In the genomic region with DNA sequence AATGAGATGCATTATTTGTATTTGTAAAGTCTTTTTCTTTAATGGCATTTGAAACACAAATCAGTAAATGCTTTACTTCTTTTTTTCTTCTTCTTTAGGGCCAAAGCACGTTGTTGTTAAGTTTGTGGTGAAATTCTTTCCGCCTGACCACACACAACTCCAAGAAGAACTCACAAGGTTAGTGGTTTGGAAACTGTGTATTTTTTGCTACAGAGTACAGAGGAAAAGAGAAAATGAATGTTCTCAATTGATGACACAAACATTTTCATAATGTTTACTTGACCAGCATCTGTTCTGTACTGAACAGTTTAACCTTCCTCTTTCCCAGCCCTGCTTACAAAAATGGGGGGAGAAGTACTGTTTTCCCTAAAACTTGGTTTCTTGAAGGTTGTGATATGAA, we compare ENCODE assay signal across 20 cellular contexts.
DNase-seq lines count a peak whose midpoint lies in the region; ATAC-seq lines count a peak whose summit lies in the region.
"Had no signal": no experiment of that assay in that cellular context is flagged by ENCODE, and none has a peak within 500 bp of the region (broad histone marks: within the 10 kb centered on the region; RNA-seq: fewer than 3 reads in every experiment).

No MANE protein-coding gene starts in this region.

- intact Hi-C loops in head of caudate nucleus (cut with DNase I): no loop called here

- H3K4me3 ChIP-seq in adipocyte (ENCODE audit: low read length): no peak overlapping the region
- H3K4me3 ChIP-seq: SJCRH30 had no signal

- no peaks in the 10 kb centered on the region for H3K36me3 ChIP-seq in adipocyte (ENCODE audit: control insufficient read depth, insufficient read depth, low read length, severe bottlenecking)
- H3K36me3 ChIP-seq: SJCRH30 had no signal

- H3K9me3 ChIP-seq in adipocyte (ENCODE audit: control insufficient read depth, low read length): no peaks in the 10 kb centered on the region
- H3K9me3 ChIP-seq: BE2C, SJCRH30 had no signal

- peaks cover 15% of the 10 kb centered on the region for H3K4me1 ChIP-seq in adipocyte (ENCODE audit: control insufficient read depth, insufficient read depth, low read length)
- H3K4me1 ChIP-seq: BE2C had no signal

- DNase-seq in EH (ENCODE audit: low read depth): peak; percentile 59
- DNase-seq in adipocyte (ENCODE audit: low read depth): peak; percentile 39
- peak; percentile 51 for DNase-seq in glomerular visceral epithelial cell (ENCODE audit: extremely low spot score)
- peak; percentile 96 for DNase-seq in renal cortical epithelial cell (ENCODE audit: low read depth)
- no peak for DNase-seq in head of caudate nucleus
- DNase-seq in hypothalamus (lab: John Stamatoyannopoulos, UW): no peak
- no peak for DNase-seq in cerebellar nuclear complex (lab: John Stamatoyannopoulos, UW)
- DNase-seq: activated CD4-positive, CD25-positive, alpha-beta regulatory T cell; BE2C; effector CD8-positive, alpha-beta T cell; GDM1; NCI-H1092 treated with DMSO at 0.1 percent for 48 hours; NCI-H2107; NCI-H69; SJCRH30; stimulated activated CD4-positive, alpha-beta T cell treated with anti-CD3 and anti-CD28 coated beads, Interleukin-4, amount 100 ng/mL, for 4 hours had no signal

- H3K27me3 ChIP-seq in adipocyte (replicated peaks; ENCODE audit: control insufficient read depth, insufficient read depth, low read length): no peaks in the 10 kb centered on the region
- H3K27me3 ChIP-seq: BE2C, SJCRH30 had no signal

- no peak overlapping the region for H3K9ac ChIP-seq in adipocyte (ENCODE audit: low read length)
- H3K9ac ChIP-seq: KMS-11, parathyroid adenoma had no signal

- no peak for ATAC-seq in HG02938 (IDR thresholded peaks at IDR 0.05; ENCODE audit: unreplicated experiment)
- ATAC-seq: HCT116 had no signal

Comparison
In these comparisons a context has a peak if more than half of its experiments do, and no peak if none do; other contexts are left out.
1. DNase-seq: peak in EH (single experiment), adipocyte (single experiment), glomerular visceral epithelial cell (single experiment) and renal cortical epithelial cell (single experiment); none in head of caudate nucleus (0 of 42), hypothalamus (0 of 51) and cerebellar nuclear complex (0 of 2).